In the genomic region with DNA sequence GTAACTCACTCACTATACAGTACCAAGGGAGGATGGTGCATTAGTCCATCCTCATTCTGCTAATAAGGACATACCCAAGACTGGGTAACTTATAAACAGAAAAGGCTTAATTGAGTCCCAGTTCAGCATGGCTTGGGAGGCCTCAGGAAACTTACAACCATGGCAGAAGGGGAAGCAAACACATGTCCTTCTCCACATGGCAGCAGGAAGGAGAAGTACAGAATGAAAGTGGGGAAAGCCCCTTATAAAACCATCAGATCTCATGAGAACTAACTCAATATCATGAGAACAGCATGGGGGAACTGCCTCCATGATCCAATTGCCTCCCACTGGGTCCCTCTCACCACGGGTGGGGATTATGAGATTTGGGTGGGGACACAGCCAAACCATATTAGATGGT, we compare ENCODE assay signal across 33 cellular contexts.
"Had no signal": no experiment of that assay in that cellular context is flagged by ENCODE, and none has a peak within 500 bp of the region (broad histone marks: within the 10 kb centered on the region; RNA-seq: fewer than 3 reads in every experiment).

No MANE protein-coding gene starts in this region.

- H3K4me1 Mint-ChIP-seq: activated B cell treated with CpG ODN at 0.5 μM for 24 hours; activated naive CD4-positive, alpha-beta T cell treated with anti-CD3 and anti-CD28 coated beads, Interleukin-2, amount 50 U/mL, for 24 hours; activated naive CD8-positive, alpha-beta T cell treated with anti-CD3 and anti-CD28 coated beads for 36 hours; activated naive CD8-positive, alpha-beta T cell treated with anti-CD3 and anti-CD28 coated beads, Interleukin-2, amount 50 U/mL, for 24 hours; T-helper 17 cell had no signal

- H3K4me3 Mint-ChIP-seq: activated B cell treated with CpG ODN at 0.5 μM for 24 hours; activated CD8-positive, alpha-beta T cell treated with anti-CD3 and anti-CD28 coated beads for 36 hours; activated naive CD4-positive, alpha-beta T cell treated with anti-CD3 and anti-CD28 coated beads for 36 hours; activated naive CD4-positive, alpha-beta T cell treated with anti-CD3 and anti-CD28 coated beads, Interleukin-2, amount 50 U/mL, for 24 hours; activated naive CD8-positive, alpha-beta T cell treated with anti-CD3 and anti-CD28 coated beads for 36 hours; activated naive CD8-positive, alpha-beta T cell treated with anti-CD3 and anti-CD28 coated beads, Interleukin-2, amount 50 U/mL, for 24 hours; activated T-cell treated with anti-CD3 and anti-CD28 coated beads, Interleukin-2, amount 50 U/mL, for 4 hours; activated T-helper 1 cell treated with anti-CD3 and anti-CD28 coated beads, Interleukin-12 subunit alpha, Interleukin-12 subunit beta, Interleukin-2, Interleukin-4 antibody, amounts not matched to agents 30 ng/mL and 10 ng/mL and 1 ng/mL, durations not matched to agents 14 hours and 24 hours and 36 hours; T-helper 17 cell; T-helper 2 cell treated with Interferon-gamma antibody and Interleukin-4, amounts not matched to agents 5 μg/mL and 100 μg/mL, for 36 hours had no signal

- H3K36me3 ChIP-seq: adrenal gland, colonic mucosa, WERI-Rb-1 had no signal

- H3K4me1 ChIP-seq: adrenal gland, body of pancreas, colonic mucosa had no signal

- ATAC-seq: activated CD4-positive, CD25-positive, alpha-beta regulatory T cell treated with anti-CD3 and anti-CD28 coated beads, Interleukin-2, amount 50 U/mL, for 24 hours; activated CD8-positive, alpha-beta T cell treated with anti-CD3 and anti-CD28 coated beads for 36 hours; activated naive CD8-positive, alpha-beta T cell treated with anti-CD3 and anti-CD28 coated beads, Interleukin-2, amount 50 U/mL, for 24 hours; activated T-cell treated with anti-CD3 and anti-CD28 coated beads, Interleukin-2, amount 50 U/mL, for 4 hours; body of pancreas; esophagus mucosa; T-helper 17 cell had no signal

- DNase-seq: activated B cell treated with CpG ODN at 0.5 μM for 24 hours; activated CD4-positive, alpha-beta T cell treated with anti-CD3 and anti-CD28 coated beads for 48 hours; activated CD4-positive, alpha-beta T cell treated with anti-CD3 and anti-CD28 coated beads, Interleukin-2, amount 50 U/mL, for 1 hour; activated CD4-positive, alpha-beta T cell treated with anti-CD3 and anti-CD28 coated beads, Interleukin-2, amount 50 U/mL, for 48 hours; activated CD8-positive, alpha-beta memory T cell treated with anti-CD3 and anti-CD28 coated beads for 24 hours; activated CD8-positive, alpha-beta T cell treated with anti-CD3 and anti-CD28 coated beads for 36 hours; activated effector memory CD4-positive, alpha-beta T cell treated with anti-CD3 and anti-CD28 coated beads, Interleukin-2, amount 50 U/mL, for 16 hours; activated naive CD4-positive, alpha-beta T cell treated with anti-CD3 and anti-CD28 coated beads for 36 hours; activated naive CD8-positive, alpha-beta T cell treated with anti-CD3 and anti-CD28 coated beads for 36 hours; activated naive CD8-positive, alpha-beta T cell treated with anti-CD3 and anti-CD28 coated beads, Interleukin-2, amount 50 U/mL, for 24 hours; activated T-cell treated with anti-CD3 and anti-CD28 coated beads, Interleukin-2, amount 50 U/mL, for 4 hours; adrenal gland; amygdala; aorta; body of pancreas; central memory CD4-positive, alpha-beta T cell; cerebellar nuclear complex; colonic mucosa; effector CD8-positive, alpha-beta T cell; foreskin fibroblast; head of caudate nucleus; T-helper 1 cell; T-helper 17 cell; T1000; WERI-Rb-1 had no signal

- FAIRE-seq: endometrium, frontal cortex had no signal

- H3K4me3 ChIP-seq: adrenal gland, body of pancreas, colonic mucosa had no signal

- H3K27ac ChIP-seq: adrenal gland, body of pancreas, colonic mucosa, WERI-Rb-1 had no signal

- H3K27me3 Mint-ChIP-seq: activated B cell treated with CpG ODN at 0.5 μM for 24 hours; activated CD8-positive, alpha-beta T cell treated with anti-CD3 and anti-CD28 coated beads for 36 hours; activated naive CD4-positive, alpha-beta T cell treated with anti-CD3 and anti-CD28 coated beads, Interleukin-2, amount 50 U/mL, for 24 hours; activated naive CD8-positive, alpha-beta T cell treated with anti-CD3 and anti-CD28 coated beads for 36 hours; activated naive CD8-positive, alpha-beta T cell treated with anti-CD3 and anti-CD28 coated beads, Interleukin-2, amount 50 U/mL, for 24 hours; T-helper 17 cell had no signal

- H3K9me3 ChIP-seq: adrenal gland, body of pancreas, colonic mucosa had no signal

- H3K9me3 Mint-ChIP-seq: activated naive CD4-positive, alpha-beta T cell treated with anti-CD3 and anti-CD28 coated beads, Interleukin-2, amount 50 U/mL, for 24 hours had no signal

- H3K27ac Mint-ChIP-seq: activated B cell treated with CpG ODN at 0.5 μM for 24 hours; activated CD8-positive, alpha-beta T cell treated with anti-CD3 and anti-CD28 coated beads for 36 hours; activated naive CD4-positive, alpha-beta T cell treated with anti-CD3 and anti-CD28 coated beads for 36 hours; activated naive CD4-positive, alpha-beta T cell treated with anti-CD3 and anti-CD28 coated beads, Interleukin-2, amount 50 U/mL, for 24 hours; activated naive CD8-positive, alpha-beta T cell treated with anti-CD3 and anti-CD28 coated beads for 36 hours; activated naive CD8-positive, alpha-beta T cell treated with anti-CD3 and anti-CD28 coated beads, Interleukin-2, amount 50 U/mL, for 24 hours; activated T-helper 1 cell treated with anti-CD3 and anti-CD28 coated beads, Interleukin-12 subunit alpha, Interleukin-12 subunit beta, Interleukin-2, Interleukin-4 antibody, amounts not matched to agents 30 ng/mL and 10 ng/mL and 1 ng/mL, durations not matched to agents 14 hours and 24 hours and 36 hours; activated T-helper 2 cell treated with anti-CD3 and anti-CD28 coated beads, Interferon-gamma antibody, Interleukin-2, Interleukin-4, amounts not matched to agents 10 μg/mL and 5 μg/mL and 100 μg/mL, durations not matched to agents 14 hours and 24 hours and 36 hours; T-helper 17 cell; T-helper 2 cell treated with Interferon-gamma antibody and Interleukin-4, amounts not matched to agents 5 μg/mL and 100 μg/mL, for 36 hours had no signal

- H3K27me3 ChIP-seq: adrenal gland, body of pancreas, colonic mucosa had no signal

- H3K36me3 Mint-ChIP-seq: activated naive CD4-positive, alpha-beta T cell treated with anti-CD3 and anti-CD28 coated beads, Interleukin-2, amount 50 U/mL, for 24 hours; activated naive CD8-positive, alpha-beta T cell treated with anti-CD3 and anti-CD28 coated beads for 36 hours had no signal
